Comparison of ENCODE assay signal across 8 cellular contexts in the genomic region with DNA sequence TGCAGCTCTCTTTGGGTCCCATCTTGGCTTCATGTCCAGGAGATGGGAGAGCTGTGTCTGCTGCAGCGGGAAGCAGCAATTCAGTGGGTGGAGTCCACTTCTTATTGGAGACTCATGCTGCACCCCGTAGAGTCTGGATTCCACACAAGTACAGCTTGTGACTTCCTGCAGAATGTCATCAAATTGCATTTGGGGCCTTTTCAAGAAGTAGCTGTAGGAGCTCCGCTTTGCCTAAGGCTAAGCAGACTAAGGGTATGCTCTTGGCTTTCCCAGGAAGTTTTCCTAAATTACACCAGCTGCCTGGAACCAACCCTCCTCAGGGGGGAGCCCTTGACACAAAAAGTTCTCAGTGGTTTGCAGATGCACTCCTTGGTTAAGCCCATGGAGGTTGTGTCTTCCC. TPM values are rescaled to one million over a fixed set of nuclear protein-coding genes. Genes with fewer than 3 reads are reported as not detected.
DNase-seq lines count a peak whose midpoint lies in the region; ATAC-seq, FAIRE-seq and TF ChIP-seq lines count a peak whose summit lies in the region.

No MANE protein-coding gene starts in this region.

- TF ChIP-seq POLR2A in HepG2 (IDR thresholded peaks at IDR 0.05; ENCODE audit: insufficient read depth in 1 of 2, low read depth in 2 of 2, low read length in 2 of 2) = no peak

- peak overlapping the region; percentile 14 for H3K4me3 ChIP-seq in adipocyte (ENCODE audit: low read length)
- no peak overlapping the region for H3K4me3 ChIP-seq in HepG2 (replicated peaks in 1 of 3; ENCODE audit: insufficient read depth in 1 of 3, low read depth in 2 of 3, low read length in 3 of 3)

- H3K27me3 ChIP-seq in adipocyte (replicated peaks; ENCODE audit: control insufficient read depth, insufficient read depth, low read length) (peaks cover 6% of the 10 kb centered on the region), HepG2 (ENCODE audit: control insufficient read depth in 1 of 2, insufficient read depth in 2 of 2, low read length in 2 of 2) (no peaks in the 10 kb centered on the region; a peak in 1 of 5 replicates)

- FAIRE-seq in HepG2 (lab: Jason Lieb, UNC) = peak; percentile 56

- DNase-seq in COLO829 (ENCODE audit: low spot score) = peak; percentile 66
- DNase-seq in HuH-7 (ENCODE audit: low spot score) = peak; percentile 60
- peak; percentile 26 for DNase-seq in adipocyte (ENCODE audit: low read depth)
- DNase-seq in HepG2 (ENCODE audit: low spot score) = peak; percentile 31
- DNase-seq in activated naive CD8-positive, alpha-beta T cell treated with anti-CD3 and anti-CD28 coated beads, Interleukin-2, amount 50 U/mL, for 24 hours = no peak
- DNase-seq in activated T-helper 2 cell treated with anti-CD3 and anti-CD28 coated beads, Interferon-gamma antibody, Interleukin-2, Interleukin-4, amounts not matched to agents 10 μg/mL and 5 μg/mL and 100 μg/mL, durations not matched to agents 14 hours and 24 hours and 36 hours (ENCODE audit: low spot score) = no peak
- no peak for DNase-seq in middle frontal gyrus (ENCODE audit: extremely low spot score, low spot score)

- H3K36me3 Mint-ChIP-seq in activated naive CD8-positive, alpha-beta T cell treated with anti-CD3 and anti-CD28 coated beads, Interleukin-2, amount 50 U/mL, for 24 hours (ENCODE audit: low read depth) = no peaks in the 10 kb centered on the region
- H3K36me3 Mint-ChIP-seq in activated T-helper 2 cell treated with anti-CD3 and anti-CD28 coated beads, Interferon-gamma antibody, Interleukin-2, Interleukin-4, amounts not matched to agents 10 μg/mL and 5 μg/mL and 100 μg/mL, durations not matched to agents 14 hours and 24 hours and 36 hours (ENCODE audit: low read depth) = no peaks in the 10 kb centered on the region

- H3K27ac ChIP-seq in HepG2 (ENCODE audit: extremely low read length, insufficient read depth, low read length) = no peak overlapping the region

- no peak overlapping the region for H2AFZ ChIP-seq in HepG2 (ENCODE audit: low read length)

- H3K27me3 Mint-ChIP-seq in activated naive CD8-positive, alpha-beta T cell treated with anti-CD3 and anti-CD28 coated beads, Interleukin-2, amount 50 U/mL, for 24 hours = no peaks in the 10 kb centered on the region
- H3K27me3 Mint-ChIP-seq in activated T-helper 2 cell treated with anti-CD3 and anti-CD28 coated beads, Interferon-gamma antibody, Interleukin-2, Interleukin-4, amounts not matched to agents 10 μg/mL and 5 μg/mL and 100 μg/mL, durations not matched to agents 14 hours and 24 hours and 36 hours (ENCODE audit: low read depth) = no peaks in the 10 kb centered on the region

- H3K4me2 ChIP-seq in HepG2 (ENCODE audit: low read depth, low read length) = no peak overlapping the region

- H3K4me3 Mint-ChIP-seq in activated naive CD8-positive, alpha-beta T cell treated with anti-CD3 and anti-CD28 coated beads, Interleukin-2, amount 50 U/mL, for 24 hours = no peak overlapping the region
- H3K4me3 Mint-ChIP-seq in activated T-helper 2 cell treated with anti-CD3 and anti-CD28 coated beads, Interferon-gamma antibody, Interleukin-2, Interleukin-4, amounts not matched to agents 10 μg/mL and 5 μg/mL and 100 μg/mL, durations not matched to agents 14 hours and 24 hours and 36 hours (ENCODE audit: low read depth) = no peak overlapping the region

- TF ChIP-seq CTCF in HepG2 (CRISPR knock-in tag; IDR thresholded peaks at IDR 0.05) = peak; percentile 59

- H3K9ac ChIP-seq in adipocyte (ENCODE audit: low read length) = no peak overlapping the region
- no peak overlapping the region for H3K9ac ChIP-seq in HepG2 (ENCODE audit: insufficient read depth, low read depth, low read length)

- peak; percentile 56 for ATAC-seq in HepG2
- no peak for ATAC-seq in activated naive CD8-positive, alpha-beta T cell treated with anti-CD3 and anti-CD28 coated beads, Interleukin-2, amount 50 U/mL, for 24 hours
- ATAC-seq in GM18868 (IDR thresholded peaks at IDR 0.05; ENCODE audit: unreplicated experiment) = no peak

- TF ChIP-seq RAD21 in HepG2 (CRISPR knock-in tag; IDR thresholded peaks at IDR 0.05) = no peak

- in situ Hi-C loops in HepG2 (cut with HindIII; ENCODE audit: extremely low pct_ligation_motif_present, low pct_unique_long_range_greater_than_20kb) = no loop called here

- H3K27ac Mint-ChIP-seq in activated naive CD8-positive, alpha-beta T cell treated with anti-CD3 and anti-CD28 coated beads, Interleukin-2, amount 50 U/mL, for 24 hours = no peak overlapping the region
- no peak overlapping the region for H3K27ac Mint-ChIP-seq in activated T-helper 2 cell treated with anti-CD3 and anti-CD28 coated beads, Interferon-gamma antibody, Interleukin-2, Interleukin-4, amounts not matched to agents 10 μg/mL and 5 μg/mL and 100 μg/mL, durations not matched to agents 14 hours and 24 hours and 36 hours

- BruUV-seq in HepG2 (replicated peaks; lab: Mats Ljungman, UMichigan) = no TSS peak

- H3K4me1 ChIP-seq in adipocyte (ENCODE audit: control insufficient read depth, insufficient read depth, low read length) (peaks cover 17% of the 10 kb centered on the region), HepG2 (ENCODE audit: insufficient read depth, low read length) (peaks cover 38% of the 10 kb centered on the region)

- H4K20me1 ChIP-seq in HepG2 (ENCODE audit: insufficient read depth, low read length) = no peaks in the 10 kb centered on the region

- no peaks in the 10 kb centered on the region for H3K9me3 ChIP-seq in adipocyte (ENCODE audit: control insufficient read depth, low read length)
- H3K9me3 ChIP-seq in HepG2 (ENCODE audit: low read length) = no peaks in the 10 kb centered on the region

- intact Hi-C loops in HepG2 (cut with micrococcal nuclease; ENCODE audit: unreplicated experiment) = loop anchor here (1.0 kb wide), 1 partner anchor 103 kb away; no protein-coding TSS in a partner anchor
- intact Hi-C loops in activated T-helper 2 cell treated with anti-CD3 and anti-CD28 coated beads, Interferon-gamma antibody, Interleukin-2, Interleukin-4, amounts not matched to agents 10 μg/mL and 5 μg/mL and 100 μg/mL, durations not matched to agents 14 hours and 24 hours and 36 hours (cut with micrococcal nuclease) = no loop called here

- WGBS in HepG2 (ENCODE audit: low lambda C conversion rate) = 43% methylated on average over 2 of the region's 3 CpGs

- no peaks in the 10 kb centered on the region for H3K79me2 ChIP-seq in HepG2 (ENCODE audit: insufficient read depth, low read length)

- POLR2A ChIA-PET in HepG2 (lab: Yijun Ruan, JAX) = interaction anchor here (2.0 kb wide), 1 partner anchor 18 kb away, joined by 9 read pairs; a partner anchor contains a TSS

- TF ChIP-seq EP300 in HepG2 (IDR thresholded peaks at IDR 0.05; ENCODE audit: low read depth in 2 of 2, low read length in 2 of 2) (no peak), HepG2 (CRISPR knock-in tag; IDR thresholded peaks at IDR 0.05; ENCODE audit: borderline replicate concordance) (no peak)

- H3K9me3 Mint-ChIP-seq in activated naive CD8-positive, alpha-beta T cell treated with anti-CD3 and anti-CD28 coated beads, Interleukin-2, amount 50 U/mL, for 24 hours = no peaks in the 10 kb centered on the region
- H3K9me3 Mint-ChIP-seq in activated T-helper 2 cell treated with anti-CD3 and anti-CD28 coated beads, Interferon-gamma antibody, Interleukin-2, Interleukin-4, amounts not matched to agents 10 μg/mL and 5 μg/mL and 100 μg/mL, durations not matched to agents 14 hours and 24 hours and 36 hours = no peaks in the 10 kb centered on the region

- H3K4me1 Mint-ChIP-seq in activated naive CD8-positive, alpha-beta T cell treated with anti-CD3 and anti-CD28 coated beads, Interleukin-2, amount 50 U/mL, for 24 hours = peaks cover 17% of the 10 kb centered on the region
- H3K4me1 Mint-ChIP-seq in activated T-helper 2 cell treated with anti-CD3 and anti-CD28 coated beads, Interferon-gamma antibody, Interleukin-2, Interleukin-4, amounts not matched to agents 10 μg/mL and 5 μg/mL and 100 μg/mL, durations not matched to agents 14 hours and 24 hours and 36 hours (ENCODE audit: low read depth) = peaks cover 37% of the 10 kb centered on the region

- no peaks in the 10 kb centered on the region for H3K36me3 ChIP-seq in adipocyte (ENCODE audit: control insufficient read depth, insufficient read depth, low read length, severe bottlenecking)
- no peaks in the 10 kb centered on the region for H3K36me3 ChIP-seq in HepG2 (replicated peaks in 1 of 2; ENCODE audit: control insufficient read depth in 1 of 2, insufficient read depth in 2 of 2, low read length in 2 of 2)

- CTCF ChIA-PET in HepG2 (lab: Yijun Ruan, JAX; ENCODE audit: low intra/inter-chr PET ratio, low total read pairs) = interaction anchor here (0.7 to 1.5 kb wide), 2 partner anchors 103 to 369 kb away, joined by 3 to 9 read pairs; no protein-coding TSS in a partner anchor

RNA-seq across cellular contexts. Expression of a gene that starts 5.7 kb away (rescaled TPM):
- total RNA-seq in HepG2 (2016; rRNA removed; fragmentation: Illumina TruSeq; extraction: Trizol) = 3.1 and 3.5 TPM in 2 replicates
- 0.79 and 1.5 TPM in 2 replicates for total RNA-seq in HepG2 (2016; cell fraction: cytosol; rRNA removed; fragmentation: Illumina TruSeq; extraction: Trizol; ENCODE audit: low read depth)
- total RNA-seq in HepG2 (2016; cell fraction: insoluble cytoplasmic fraction; rRNA removed; fragmentation: Illumina TruSeq; extraction: Trizol) = 3.4 and 3.8 TPM in 2 replicates
- 3.4 and 3.6 TPM in 2 replicates for total RNA-seq in HepG2 (2016; cell fraction: membrane; rRNA removed; fragmentation: Illumina TruSeq; extraction: Trizol)
- total RNA-seq in HepG2 (2016; cell fraction: nucleus; rRNA removed; fragmentation: Illumina TruSeq; extraction: Trizol) = 2.9 TPM in 2 replicates
- 4.1 and 6.8 TPM in 2 replicates for polyA plus RNA-seq in HepG2 (2011; rRNA removed)
- 3.7 and 4.9 TPM in 2 replicates for polyA plus RNA-seq in HepG2 (2011; cell fraction: cytosol; rRNA removed)
- 10.1 and 10.6 TPM in 2 replicates for polyA plus RNA-seq in HepG2 (2011; cell fraction: nucleus; rRNA removed)
- 2.3 and 2.7 TPM in 2 replicates for polyA plus RNA-seq in HepG2 (2012)
- polyA plus RNA-seq in HepG2 (2016; cell fraction: cytosol; fragmentation: Illumina TruSeq; extraction: Trizol; ENCODE audit: low read depth) = 1.1 TPM in 2 replicates
- polyA plus RNA-seq in HepG2 (2016; cell fraction: insoluble cytoplasmic fraction; fragmentation: Illumina TruSeq; extraction: Trizol; ENCODE audit: low read depth) = 2.9 and 3.1 TPM in 2 replicates
- 2.2 and 2.4 TPM in 2 replicates for polyA plus RNA-seq in HepG2 (2016; cell fraction: membrane; fragmentation: Illumina TruSeq; extraction: Trizol; ENCODE audit: low read depth)
- 3.5 and 4.0 TPM in 2 replicates for polyA plus RNA-seq in HepG2 (2016; cell fraction: nucleus; fragmentation: Illumina TruSeq; extraction: Trizol; ENCODE audit: insufficient read depth, low read depth)
- polyA minus RNA-seq in HepG2 (2011; rRNA and poly(A)+ RNA removed; ENCODE audit: low replicate concordance) = 6.7 and 10.0 TPM in 2 replicates
- 1.6 and 1.7 TPM in 2 replicates for polyA minus RNA-seq in HepG2 (2011; cell fraction: cytosol; rRNA and poly(A)+ RNA removed)
- 5.7 and 7.6 TPM in 2 replicates for polyA minus RNA-seq in HepG2 (2011; cell fraction: nucleus; rRNA and poly(A)+ RNA removed)
- 16.0 and 17.5 TPM in 2 replicates for total RNA-seq in activated T-helper 2 cell treated with anti-CD3 and anti-CD28 coated beads, Interferon-gamma antibody, Interleukin-2, Interleukin-4, amounts not matched to agents 10 μg/mL and 5 μg/mL and 100 μg/mL, durations not matched to agents 14 hours and 24 hours and 36 hours

RNA-seq across cellular contexts. Expression of a gene that starts 18.3 kb away (rescaled TPM):
- 14.7 and 18.5 TPM in 2 replicates for total RNA-seq in HepG2 (2016; rRNA removed; fragmentation: Illumina TruSeq; extraction: Trizol)
- total RNA-seq in HepG2 (2016; cell fraction: cytosol; rRNA removed; fragmentation: Illumina TruSeq; extraction: Trizol; ENCODE audit: low read depth) = 10.5 and 13.8 TPM in 2 replicates
- total RNA-seq in HepG2 (2016; cell fraction: insoluble cytoplasmic fraction; rRNA removed; fragmentation: Illumina TruSeq; extraction: Trizol) = 14.4 and 19.1 TPM in 2 replicates
- total RNA-seq in HepG2 (2016; cell fraction: membrane; rRNA removed; fragmentation: Illumina TruSeq; extraction: Trizol) = 13.7 and 15.8 TPM in 2 replicates
- total RNA-seq in HepG2 (2016; cell fraction: nucleus; rRNA removed; fragmentation: Illumina TruSeq; extraction: Trizol) = 21.2 and 21.4 TPM in 2 replicates
- polyA plus RNA-seq in HepG2 (2011; rRNA removed) = 24.1 and 25.6 TPM in 2 replicates
- polyA plus RNA-seq in HepG2 (2011; cell fraction: cytosol; rRNA removed) = 16.8 and 17.9 TPM in 2 replicates
- polyA plus RNA-seq in HepG2 (2011; cell fraction: nucleus; rRNA removed) = 84.8 and 85.6 TPM in 2 replicates
- 16.8 and 18.6 TPM in 2 replicates for polyA plus RNA-seq in HepG2 (2012)
- polyA plus RNA-seq in HepG2 (2016; cell fraction: cytosol; fragmentation: Illumina TruSeq; extraction: Trizol; ENCODE audit: low read depth) = 16.7 and 21.4 TPM in 2 replicates
- 20.0 and 23.4 TPM in 2 replicates for polyA plus RNA-seq in HepG2 (2016; cell fraction: insoluble cytoplasmic fraction; fragmentation: Illumina TruSeq; extraction: Trizol; ENCODE audit: low read depth)
- 14.8 and 17.5 TPM in 2 replicates for polyA plus RNA-seq in HepG2 (2016; cell fraction: membrane; fragmentation: Illumina TruSeq; extraction: Trizol; ENCODE audit: low read depth)
- 65.1 and 68.0 TPM in 2 replicates for polyA plus RNA-seq in HepG2 (2016; cell fraction: nucleus; fragmentation: Illumina TruSeq; extraction: Trizol; ENCODE audit: insufficient read depth, low read depth)
- 29.1 and 38.2 TPM in 2 replicates for polyA minus RNA-seq in HepG2 (2011; rRNA and poly(A)+ RNA removed; ENCODE audit: low replicate concordance)
- 10.8 and 13.0 TPM in 2 replicates for polyA minus RNA-seq in HepG2 (2011; cell fraction: cytosol; rRNA and poly(A)+ RNA removed)
- polyA minus RNA-seq in HepG2 (2011; cell fraction: nucleus; rRNA and poly(A)+ RNA removed) = 36.7 and 41.2 TPM in 2 replicates
- total RNA-seq in activated T-helper 2 cell treated with anti-CD3 and anti-CD28 coated beads, Interferon-gamma antibody, Interleukin-2, Interleukin-4, amounts not matched to agents 10 μg/mL and 5 μg/mL and 100 μg/mL, durations not matched to agents 14 hours and 24 hours and 36 hours = 45.2 and 48.1 TPM in 2 replicates

RNA-seq across cellular contexts. Expression of a gene that starts 45.8 kb away (rescaled TPM):
- total RNA-seq in HepG2 (2016; rRNA removed; fragmentation: Illumina TruSeq; extraction: Trizol) = 66.6 and 82.9 TPM in 2 replicates
- total RNA-seq in HepG2 (2016; cell fraction: cytosol; rRNA removed; fragmentation: Illumina TruSeq; extraction: Trizol; ENCODE audit: low read depth) = 16.7 and 20.1 TPM in 2 replicates
- 68.9 and 89.4 TPM in 2 replicates for total RNA-seq in HepG2 (2016; cell fraction: insoluble cytoplasmic fraction; rRNA removed; fragmentation: Illumina TruSeq; extraction: Trizol)
- 49.1 and 50.0 TPM in 2 replicates for total RNA-seq in HepG2 (2016; cell fraction: membrane; rRNA removed; fragmentation: Illumina TruSeq; extraction: Trizol)
- 25.2 and 28.9 TPM in 2 replicates for total RNA-seq in HepG2 (2016; cell fraction: nucleus; rRNA removed; fragmentation: Illumina TruSeq; extraction: Trizol)
- 57.3 and 76.7 TPM in 2 replicates for polyA plus RNA-seq in HepG2 (2011; rRNA removed)
- 49.4 and 72.7 TPM in 2 replicates for polyA plus RNA-seq in HepG2 (2011; cell fraction: cytosol; rRNA removed)
- 20.5 and 24.9 TPM in 2 replicates for polyA plus RNA-seq in HepG2 (2011; cell fraction: nucleus; rRNA removed)
- polyA plus RNA-seq in HepG2 (2012) = 41.0 and 52.7 TPM in 2 replicates
- polyA plus RNA-seq in HepG2 (2016; cell fraction: cytosol; fragmentation: Illumina TruSeq; extraction: Trizol; ENCODE audit: low read depth) = 22.8 and 23.2 TPM in 2 replicates
- 95.2 and 103 TPM in 2 replicates for polyA plus RNA-seq in HepG2 (2016; cell fraction: insoluble cytoplasmic fraction; fragmentation: Illumina TruSeq; extraction: Trizol; ENCODE audit: low read depth)
- polyA plus RNA-seq in HepG2 (2016; cell fraction: membrane; fragmentation: Illumina TruSeq; extraction: Trizol; ENCODE audit: low read depth) = 45.1 and 45.9 TPM in 2 replicates
- 40.9 and 46.7 TPM in 2 replicates for polyA plus RNA-seq in HepG2 (2016; cell fraction: nucleus; fragmentation: Illumina TruSeq; extraction: Trizol; ENCODE audit: insufficient read depth, low read depth)
- 21.5 and 23.1 TPM in 2 replicates for polyA minus RNA-seq in HepG2 (2011; rRNA and poly(A)+ RNA removed; ENCODE audit: low replicate concordance)
- polyA minus RNA-seq in HepG2 (2011; cell fraction: cytosol; rRNA and poly(A)+ RNA removed) = 34.2 and 40.5 TPM in 2 replicates
- polyA minus RNA-seq in HepG2 (2011; cell fraction: nucleus; rRNA and poly(A)+ RNA removed) = 26.4 and 40.3 TPM in 2 replicates
- total RNA-seq in activated T-helper 2 cell treated with anti-CD3 and anti-CD28 coated beads, Interferon-gamma antibody, Interleukin-2, Interleukin-4, amounts not matched to agents 10 μg/mL and 5 μg/mL and 100 μg/mL, durations not matched to agents 14 hours and 24 hours and 36 hours = 42.7 TPM in 2 replicates

RNA-seq across cellular contexts. Expression of a gene that starts 49.3 kb away (rescaled TPM):
- not detected in 2 replicates for total RNA-seq in HepG2 (2016; rRNA removed; fragmentation: Illumina TruSeq; extraction: Trizol)
- total RNA-seq in HepG2 (2016; cell fraction: cytosol; rRNA removed; fragmentation: Illumina TruSeq; extraction: Trizol; ENCODE audit: low read depth) = not detected in 2 replicates
- total RNA-seq in HepG2 (2016; cell fraction: insoluble cytoplasmic fraction; rRNA removed; fragmentation: Illumina TruSeq; extraction: Trizol) = not detected in 2 replicates
- not detected in 2 replicates for total RNA-seq in HepG2 (2016; cell fraction: membrane; rRNA removed; fragmentation: Illumina TruSeq; extraction: Trizol)
- not detected in 2 replicates for total RNA-seq in HepG2 (2016; cell fraction: nucleus; rRNA removed; fragmentation: Illumina TruSeq; extraction: Trizol)
- 0.07 and 0.18 TPM in 2 replicates for polyA plus RNA-seq in HepG2 (2011; rRNA removed)
- polyA plus RNA-seq in HepG2 (2011; cell fraction: cytosol; rRNA removed) = not detected in 2 replicates
- polyA plus RNA-seq in HepG2 (2011; cell fraction: nucleus; rRNA removed) = 0.34 and 0.36 TPM in 2 replicates
- not detected in 2 replicates for polyA plus RNA-seq in HepG2 (2012)
- not detected in 2 replicates for polyA plus RNA-seq in HepG2 (2016; cell fraction: cytosol; fragmentation: Illumina TruSeq; extraction: Trizol; ENCODE audit: low read depth)
- polyA plus RNA-seq in HepG2 (2016; cell fraction: insoluble cytoplasmic fraction; fragmentation: Illumina TruSeq; extraction: Trizol; ENCODE audit: low read depth) = not detected in 2 replicates
- polyA plus RNA-seq in HepG2 (2016; cell fraction: membrane; fragmentation: Illumina TruSeq; extraction: Trizol; ENCODE audit: low read depth) = not detected in 2 replicates
- not detected in 2 replicates for polyA plus RNA-seq in HepG2 (2016; cell fraction: nucleus; fragmentation: Illumina TruSeq; extraction: Trizol; ENCODE audit: insufficient read depth, low read depth)
- polyA minus RNA-seq in HepG2 (2011; rRNA and poly(A)+ RNA removed; ENCODE audit: low replicate concordance) = 0.40 TPM in 1 of 2 replicates, not detected in the other
- polyA minus RNA-seq in HepG2 (2011; cell fraction: cytosol; rRNA and poly(A)+ RNA removed) = not detected in 2 replicates
- not detected in 2 replicates for polyA minus RNA-seq in HepG2 (2011; cell fraction: nucleus; rRNA and poly(A)+ RNA removed)
- not detected in 2 replicates for total RNA-seq in activated T-helper 2 cell treated with anti-CD3 and anti-CD28 coated beads, Interferon-gamma antibody, Interleukin-2, Interleukin-4, amounts not matched to agents 10 μg/mL and 5 μg/mL and 100 μg/mL, durations not matched to agents 14 hours and 24 hours and 36 hours

Comparison
In these comparisons a context has a peak if more than half of its experiments do, and no peak if none do; other contexts are left out.
1. DNase-seq: peak in COLO829 (single experiment), HuH-7 (single experiment), adipocyte (single experiment) and HepG2 (single experiment); none in activated naive CD8-positive, alpha-beta T cell treated with anti-CD3 and anti-CD28 coated beads, Interleukin-2, amount 50 U/mL, for 24 hours (single experiment), activated T-helper 2 cell treated with anti-CD3 and anti-CD28 coated beads, Interferon-gamma antibody, Interleukin-2, Interleukin-4, amounts not matched to agents 10 μg/mL and 5 μg/mL and 100 μg/mL, durations not matched to agents 14 hours and 24 hours and 36 hours (single experiment) and middle frontal gyrus (single experiment).